Comparison of ENCODE assay signal across 9 cellular contexts in genomic region chr2:28413152-28413895, GRCh38. TPM values are rescaled to one million over a fixed set of nuclear protein-coding genes. Genes with fewer than 3 reads are reported as not detected.
DNase-seq lines count a peak whose midpoint lies in the region; ATAC-seq lines count a peak whose summit lies in the region.
"Had no signal": no experiment of that assay in that cellular context is flagged by ENCODE, and none has a peak within 500 bp of the region (broad histone marks: within the 10 kb centered on the region; RNA-seq: fewer than 3 reads in every experiment).

No MANE protein-coding gene starts in this region.

- H3K9me3 Mint-ChIP-seq in central memory CD8-positive, alpha-beta T cell: no peaks in the 10 kb centered on the region
- H3K9me3 Mint-ChIP-seq in naive thymus-derived CD8-positive, alpha-beta T cell: no peaks in the 10 kb centered on the region

- POLR2A ChIA-PET in naive thymus-derived CD8-positive, alpha-beta T cell (lab: Charles Lee): interaction anchor here (0.6 to 2.7 kb wide), 3 partner anchors 10 to 614 kb away, joined by 3 to 13 read pairs (median 4); no protein-coding TSS in a partner anchor

- H3K4me1 Mint-ChIP-seq in central memory CD8-positive, alpha-beta T cell: peaks cover 52% of the 10 kb centered on the region
- peaks cover 23 to 59% (median 50%) of the 10 kb centered on the region in 4 donors for H3K4me1 Mint-ChIP-seq in naive thymus-derived CD8-positive, alpha-beta T cell

- in situ Hi-C loops in Caki2 (cut with HindIII; ENCODE audit: low pct_unique_long_range_greater_than_20kb, low sequenced_read_pairs): no loop called here

- peak overlapping the region; percentile 87 for H3K27ac Mint-ChIP-seq in central memory CD8-positive, alpha-beta T cell (ENCODE audit: low read depth)
- H3K27ac Mint-ChIP-seq in naive thymus-derived CD8-positive, alpha-beta T cell: peak overlapping the region; percentile 39 to 98 (median 70)

- peak; percentile 47 for DNase-seq in Caki2 (ENCODE audit: low read depth)
- peak; percentile 26 for DNase-seq in NCI-H1694 (lab: John Stamatoyannopoulos, UW)
- no peak for DNase-seq in central memory CD8-positive, alpha-beta T cell (ENCODE audit: low spot score in 2 of 2)
- no peak for DNase-seq in naive thymus-derived CD8-positive, alpha-beta T cell
- no peak for DNase-seq in NCI-H2081 treated with DMSO at 0.1 percent for 48 hours (lab: John Stamatoyannopoulos, UW)
- no peak for DNase-seq in NCI-H345 (lab: John Stamatoyannopoulos, UW)
- DNase-seq: NCI-H1092 had no signal

- H3K4me3 Mint-ChIP-seq in central memory CD8-positive, alpha-beta T cell: peak overlapping the region; percentile 37
- no peak overlapping the region for H3K4me3 Mint-ChIP-seq in naive thymus-derived CD8-positive, alpha-beta T cell

- no peaks in the 10 kb centered on the region for H3K27me3 Mint-ChIP-seq in central memory CD8-positive, alpha-beta T cell
- H3K27me3 Mint-ChIP-seq in naive thymus-derived CD8-positive, alpha-beta T cell: no peaks in the 10 kb centered on the region

- H3K36me3 Mint-ChIP-seq in central memory CD8-positive, alpha-beta T cell (ENCODE audit: insufficient read depth): peaks cover 61% of the 10 kb centered on the region
- H3K36me3 Mint-ChIP-seq in naive thymus-derived CD8-positive, alpha-beta T cell: peaks cover 0 to 2% (median 0%) of the 10 kb centered on the region in 3 donors

- ATAC-seq in central memory CD8-positive, alpha-beta T cell (replicated peaks; ENCODE audit: extremely low read depth, poor library complexity, severe bottlenecking): no peak
- ATAC-seq in naive thymus-derived CD8-positive, alpha-beta T cell: no peak
- ATAC-seq in HG02870 (IDR thresholded peaks at IDR 0.05; ENCODE audit: unreplicated experiment): no peak
- no peak for ATAC-seq in GM19035 (IDR thresholded peaks at IDR 0.05; ENCODE audit: unreplicated experiment)

RNA-seq across cellular contexts. Expression of gene FOSL2, which starts 20.7 kb away (rescaled TPM):
- 78.1 and 93.2 TPM in 2 replicates for total RNA-seq in Caki2 (2014; rRNA removed; shearing (Covaris generic); ENCODE audit: low replicate concordance)
- total RNA-seq in naive thymus-derived CD8-positive, alpha-beta T cell: 1 to 10 TPM; 1.2 to 1.6 TPM
- 1 to 10 TPM in 1 of 3 donors, under 1 TPM in 2; 0.46 to 6.5 (median 0.85) TPM for polyA plus RNA-seq in naive thymus-derived CD8-positive, alpha-beta T cell

Comparison
In these comparisons a context has a peak if more than half of its experiments do, and no peak if none do; other contexts are left out.
1. DNase-seq: peak in Caki2 (single experiment) and NCI-H1694 (single experiment); none in central memory CD8-positive, alpha-beta T cell (0 of 2), naive thymus-derived CD8-positive, alpha-beta T cell (0 of 10), NCI-H2081 treated with DMSO at 0.1 percent for 48 hours (single experiment) and NCI-H345 (single experiment).
2. RNA of gene FOSL2, which starts 20.7 kb away (total RNA-seq): 78.1 to 93.2 TPM in Caki2; 1.2 to 1.6 TPM in naive thymus-derived CD8-positive, alpha-beta T cell; every median in the first group is over 10 times any median in the second.